In the genomic region with DNA sequence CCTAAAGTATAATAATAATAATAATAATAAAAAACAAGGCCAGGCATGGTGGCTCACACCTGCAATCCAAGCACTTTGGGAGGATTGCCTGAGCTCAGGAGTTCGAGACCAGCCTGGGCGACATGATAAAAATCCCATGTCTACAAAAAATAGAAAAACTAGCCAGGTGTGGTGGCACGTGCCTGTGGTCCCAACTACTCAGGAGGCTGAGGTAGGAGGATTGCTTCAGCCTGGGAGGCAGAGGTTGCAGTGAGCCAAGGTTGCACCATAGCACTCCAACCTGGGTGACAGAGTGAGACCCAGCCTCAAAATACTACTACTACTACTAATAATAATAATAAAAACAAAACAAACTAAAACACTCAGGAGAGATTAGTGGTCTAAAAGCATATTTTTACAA, we compare ENCODE assay signal across 31 cellular contexts. TPM values are rescaled to one million over a fixed set of nuclear protein-coding genes. Genes with fewer than 3 reads are reported as not detected.
"Had no signal": no experiment of that assay in that cellular context is flagged by ENCODE, and none has a peak within 500 bp of the region (broad histone marks: within the 10 kb centered on the region; RNA-seq: fewer than 3 reads in every experiment).

No MANE protein-coding gene starts in this region.

- DNase-seq: stimulated activated CD4-positive, alpha-beta T cell treated with anti-CD3 and anti-CD28 coated beads, Interleukin-2, amount 100 ng/mL, for 48 hours; stimulated activated CD4-positive, alpha-beta T cell treated with anti-CD3 and anti-CD28 coated beads, Interleukin-4, amount 100 ng/mL, for 1 hour; stimulated activated CD4-positive, alpha-beta T cell treated with anti-CD3 and anti-CD28 coated beads, Interleukin-4, amount 100 ng/mL, for 24 hours; stimulated activated CD4-positive, alpha-beta T cell treated with anti-CD3 and anti-CD28 coated beads, Interleukin-4, amount 100 ng/mL, for 4 hours; stimulated activated CD8-positive, alpha-beta memory T cell treated with anti-CD3 and anti-CD28 coated beads, Interleukin-4, amount 100 ng/mL, for 48 hours; stimulated activated naive B cell treated with anti-CD40 and anti-IgM and Interleukin-4, amounts not matched to agents 10 μg/mL and 1 μg/mL and 100 μg/mL, for 72 hours; stimulated activated naive CD4-positive, alpha-beta T cell; stimulated activated naive CD4-positive, alpha-beta T cell treated with Interleukin-2 at 50 U/mL for 16 hours; stimulated activated naive CD8-positive, alpha-beta T cell treated with anti-CD3 and anti-CD28 coated beads, Interleukin-15, amount 100 ng/mL, for 72 hours; stimulated activated naive CD8-positive, alpha-beta T cell treated with anti-CD3 and anti-CD28 coated beads, Interleukin-15, Interleukin-2, amounts not matched to agents 100 U/mL and 50 U/mL, for 24 hours; stomach; substantia nigra; testis; thyroid gland; tibial artery; transverse colon; trophoblast cell; upper lobe of left lung; upper lobe of right lung; uterus had no signal

- H3K27ac ChIP-seq: stomach, suprapubic skin, testis, thoracic aorta, thyroid gland, tibial artery, tibial nerve, transverse colon, upper lobe of left lung, upper lobe of right lung, uterus, vagina had no signal

- H3K4me1 ChIP-seq: stomach, suprapubic skin, testis, thyroid gland, tibial artery, tibial nerve, transverse colon, upper lobe of left lung, upper lobe of right lung, uterus, vagina had no signal

- ATAC-seq: stimulated activated effector memory CD8-positive, alpha-beta T cell treated with anti-CD3 and anti-CD28 coated beads, Interleukin-12 subunit alpha, Interleukin-12 subunit beta, amount 100 ng/mL, for 72 hours; stimulated activated memory B cell treated with anti-CD40 and anti-IgM and Interleukin-4, amounts not matched to agents 10 μg/mL and 1 μg/mL and 100 μg/mL, for 72 hours; stimulated activated naive B cell treated with anti-CD40 and anti-IgM and Interleukin-4, amounts not matched to agents 10 μg/mL and 1 μg/mL and 100 μg/mL, for 72 hours; stimulated activated naive CD8-positive, alpha-beta T cell treated with anti-CD3 and anti-CD28 coated beads, Interleukin-15, amount 100 ng/mL, for 72 hours; stimulated activated naive CD8-positive, alpha-beta T cell treated with anti-CD3 and anti-CD28 coated beads, Interleukin-15, Interleukin-2, amounts not matched to agents 100 U/mL and 50 U/mL, for 24 hours; upper lobe of right lung had no signal

- H3K9me3 ChIP-seq: suprapubic skin, testis, thoracic aorta, thyroid gland, tibial artery, tibial nerve, transverse colon, upper lobe of left lung, upper lobe of right lung, uterus, vagina had no signal

- H3K27me3 ChIP-seq: testis, thyroid gland, tibial nerve, transverse colon, upper lobe of left lung, uterus, vagina had no signal

- H3K4me3 ChIP-seq: stomach, suprapubic skin, testis, thoracic aorta, thyroid gland, tibial artery, tibial nerve, transverse colon, upper lobe of left lung, upper lobe of right lung, uterus, vagina had no signal

- FAIRE-seq: urothelium cell line had no signal

- H3K36me3 ChIP-seq: stomach, suprapubic skin, thoracic aorta, thyroid gland, tibial artery, tibial nerve, transverse colon, upper lobe of left lung, upper lobe of right lung, uterus, vagina had no signal

RNA-seq across cellular contexts. Expression of gene ZNF280A, which starts 15.6 kb away (rescaled TPM):
- total RNA-seq: stomach, subcutaneous adipose tissue, suprapubic skin, temporal lobe, thoracic aorta, thyroid gland, transverse colon, upper lobe of left lung, upper lobe of right lung, ureter, urinary bladder, uterus, vagina had no signal
- polyA plus RNA-seq: stomach, urinary bladder had no signal

RNA-seq across cellular contexts. Expression of gene PRAME, which starts 23.4 kb away (rescaled TPM):
- total RNA-seq: stomach, subcutaneous adipose tissue, suprapubic skin, temporal lobe, thoracic aorta, tibial nerve, upper lobe of right lung, ureter, urinary bladder, vagina had no signal
- polyA plus RNA-seq: stomach, urinary bladder had no signal

RNA-seq across cellular contexts. Expression of gene ZNF280B, which starts 27.1 kb away (rescaled TPM):
- total RNA-seq: thoracic aorta had no signal
